ENCODE assay signal across 1 cellular context in genomic region chr2:148565272-148565894, GRCh38.
TF ChIP-seq lines count a peak whose summit lies in the region.

No MANE protein-coding gene starts in this region.

TF ChIP-seq in SK-N-SH treated with all-trans-retinoic acid at 6 μM for 48 hours, 23 proteins besides CTCF, POLR2A, EP300 and RAD21 (continued from another document):
- no peak for TF ChIP-seq TCF4 (CRISPR knock-in tag; IDR thresholded peaks at IDR 0.05; ENCODE audit: borderline replicate concordance)
- TF ChIP-seq, protein P1, sequence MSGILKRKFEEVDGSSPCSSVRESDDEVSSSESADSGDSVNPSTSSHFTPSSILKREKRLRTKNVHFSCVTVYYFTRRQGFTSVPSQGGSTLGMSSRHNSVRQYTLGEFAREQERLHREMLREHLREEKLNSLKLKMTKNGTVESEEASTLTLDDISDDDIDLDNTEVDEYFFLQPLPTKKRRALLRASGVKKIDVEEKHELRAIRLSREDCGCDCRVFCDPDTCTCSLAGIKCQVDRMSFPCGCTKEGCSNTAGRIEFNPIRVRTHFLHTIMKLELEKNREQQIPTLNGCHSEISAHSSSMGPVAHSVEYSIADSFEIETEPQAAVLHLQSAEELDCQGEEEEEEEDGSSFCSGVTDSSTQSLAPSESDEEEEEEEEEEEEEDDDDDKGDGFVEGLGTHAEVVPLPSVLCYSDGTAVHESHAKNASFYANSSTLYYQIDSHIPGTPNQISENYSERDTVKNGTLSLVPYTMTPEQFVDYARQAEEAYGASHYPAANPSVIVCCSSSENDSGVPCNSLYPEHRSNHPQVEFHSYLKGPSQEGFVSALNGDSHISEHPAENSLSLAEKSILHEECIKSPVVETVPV (CRISPR knock-in tag; IDR thresholded peaks at IDR 0.05): no peak
TF ChIP-seq in SK-N-SH treated with all-trans-retinoic acid at 6 μM for 48 hours: peak in this region for 0.
